In the genomic region with DNA sequence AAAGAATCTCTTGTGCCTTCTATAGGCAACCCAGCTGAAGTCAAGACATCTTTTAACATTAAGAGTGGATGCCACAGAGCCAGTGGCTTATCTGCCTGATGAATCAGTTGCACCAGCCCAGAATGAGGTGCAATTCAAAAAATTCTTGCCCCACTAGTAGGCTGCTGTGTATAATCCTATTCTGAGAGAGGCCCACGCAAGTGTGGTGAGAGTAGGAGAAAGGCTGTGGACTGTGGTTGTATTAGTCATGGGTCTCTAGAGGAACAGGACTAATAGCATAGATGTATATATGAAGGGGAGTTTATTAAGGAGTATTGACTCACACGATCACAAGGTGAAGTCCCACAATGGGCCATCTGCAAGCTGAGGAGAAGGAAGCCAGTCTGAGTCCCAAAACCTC, we compare ENCODE assay signal across 15 cellular contexts.
DNase-seq lines count a peak whose midpoint lies in the region; ATAC-seq and TF ChIP-seq lines count a peak whose summit lies in the region.
"Had no signal": no experiment of that assay in that cellular context is flagged by ENCODE, and none has a peak within 500 bp of the region (broad histone marks: within the 10 kb centered on the region; RNA-seq: fewer than 3 reads in every experiment).

No MANE protein-coding gene starts in this region.

- H3K4me1 Mint-ChIP-seq in stimulated activated memory B cell treated with anti-CD40 and anti-IgM and Interleukin-4, amounts not matched to agents 10 μg/mL and 1 μg/mL and 100 μg/mL, for 72 hours, result no peaks in the 10 kb centered on the region

- H3K27ac ChIP-seq in foreskin keratinocyte, result no peak overlapping the region
- H3K27ac ChIP-seq: skin epidermis had no signal

- peaks cover 5% of the 10 kb centered on the region for H3K27me3 ChIP-seq in foreskin keratinocyte

- TF ChIP-seq CTCF in foreskin keratinocyte (conservative IDR thresholded peaks at IDR 0.05), result no peak

- H3K27me3 Mint-ChIP-seq in stimulated activated memory B cell treated with anti-CD40 and anti-IgM and Interleukin-4, amounts not matched to agents 10 μg/mL and 1 μg/mL and 100 μg/mL, for 72 hours, result no peaks in the 10 kb centered on the region
- H3K27me3 Mint-ChIP-seq: central memory CD8-positive, alpha-beta T cell had no signal

- H3K9me3 Mint-ChIP-seq in stimulated activated memory B cell treated with anti-CD40 and anti-IgM and Interleukin-4, amounts not matched to agents 10 μg/mL and 1 μg/mL and 100 μg/mL, for 72 hours, result peaks cover 3% of the 10 kb centered on the region
- H3K9me3 Mint-ChIP-seq: central memory CD8-positive, alpha-beta T cell had no signal

- no peaks in the 10 kb centered on the region for H3K36me3 Mint-ChIP-seq in stimulated activated memory B cell treated with anti-CD40 and anti-IgM and Interleukin-4, amounts not matched to agents 10 μg/mL and 1 μg/mL and 100 μg/mL, for 72 hours

- DNase-seq in activated T-cell treated with anti-CD3 and anti-CD28 coated beads for 24 hours (ENCODE audit: low read depth) (peak; percentile 14), activated T-cell treated with anti-CD3 and anti-CD28 coated beads for 4 hours (no peak), T1000 (lab: John Stamatoyannopoulos, UW) (peak; percentile 33), foreskin keratinocyte (peak; percentile 47 to 49), DMS 273 (lab: John Stamatoyannopoulos, UW; ENCODE audit: unreplicated experiment) (no peak), NCI-H1105 treated with DMSO at 0.1 percent for 48 hours (lab: John Stamatoyannopoulos, UW) (no peak), SIG-M5 treated with dmso at 0.1 percent for 504 hours (lab: John Stamatoyannopoulos, UW; ENCODE audit: unreplicated experiment) (no peak)
- DNase-seq: AML-193, erythroblast, MM.1S, NCI-H524 treated with DMSO at 0.1 percent for 48 hours, SW 1271 had no signal

- ATAC-seq in foreskin keratinocyte, result peak; percentile 76
- peak; percentile 70 for ATAC-seq in stimulated activated memory B cell treated with anti-CD40 and anti-IgM and Interleukin-4, amounts not matched to agents 10 μg/mL and 1 μg/mL and 100 μg/mL, for 72 hours

- no peak overlapping the region for H3K27ac Mint-ChIP-seq in stimulated activated memory B cell treated with anti-CD40 and anti-IgM and Interleukin-4, amounts not matched to agents 10 μg/mL and 1 μg/mL and 100 μg/mL, for 72 hours

- no peak overlapping the region for H3K4me3 Mint-ChIP-seq in stimulated activated memory B cell treated with anti-CD40 and anti-IgM and Interleukin-4, amounts not matched to agents 10 μg/mL and 1 μg/mL and 100 μg/mL, for 72 hours
- H3K4me3 Mint-ChIP-seq: central memory CD8-positive, alpha-beta T cell had no signal

- no peaks in the 10 kb centered on the region for H3K4me1 ChIP-seq in foreskin keratinocyte

Comparison
In these comparisons a context has a peak if more than half of its experiments do, and no peak if none do; other contexts are left out.
1. DNase-seq: peak in activated T-cell treated with anti-CD3 and anti-CD28 coated beads for 24 hours (single experiment), T1000 (single experiment) and foreskin keratinocyte (2 of 2); none in activated T-cell treated with anti-CD3 and anti-CD28 coated beads for 4 hours (single experiment), DMS 273 (single experiment), NCI-H1105 treated with DMSO at 0.1 percent for 48 hours (single experiment) and SIG-M5 treated with dmso at 0.1 percent for 504 hours (single experiment).